Comparison of ENCODE assay signal across 8 cellular contexts in the genomic region with DNA sequence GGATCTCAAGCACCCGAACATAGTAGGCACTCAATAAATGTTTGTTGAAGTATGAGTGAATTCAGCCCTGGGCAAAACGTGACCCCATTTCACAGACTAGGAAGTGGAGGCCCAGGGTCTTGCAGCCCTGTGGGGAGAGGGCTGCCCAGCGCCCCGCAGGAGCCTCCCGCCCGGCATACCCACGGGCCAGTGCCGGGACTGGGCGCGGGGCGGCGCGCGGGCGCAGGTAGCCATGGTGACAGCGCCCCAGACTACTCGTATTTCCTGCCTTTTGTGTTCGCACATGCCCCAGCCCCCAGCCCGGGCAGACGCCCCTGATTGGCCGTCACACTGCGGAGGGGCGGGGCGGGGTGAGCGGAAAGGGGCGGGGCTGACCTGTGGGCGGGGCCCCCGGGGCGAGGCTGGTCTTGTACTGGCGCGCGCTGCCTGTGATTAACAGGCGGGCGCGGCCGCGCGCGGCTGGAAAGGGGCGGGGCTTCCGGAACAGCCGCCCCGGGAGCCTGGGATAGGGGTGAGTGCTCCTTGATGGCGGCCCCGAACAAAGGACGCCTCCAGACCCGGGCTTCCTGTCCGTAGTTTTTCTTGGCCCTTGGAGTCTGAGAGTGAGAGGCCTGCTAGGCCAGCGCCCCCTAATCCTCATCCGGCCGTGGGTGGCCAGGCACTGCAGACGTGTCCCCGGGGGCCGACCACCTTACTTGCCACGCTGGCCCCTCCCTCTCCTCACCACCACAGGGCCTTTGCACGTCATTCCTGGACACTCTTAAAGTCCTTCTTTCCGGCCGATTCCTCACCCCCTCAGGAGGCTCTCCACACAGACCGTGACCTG.
A peak's percentile ranks its signal among the peaks of the same experiment; 100 is the strongest.
DNase-seq lines count a peak whose midpoint lies in the region; ATAC-seq and TF ChIP-seq lines count a peak whose summit lies in the region.

No MANE protein-coding gene starts in this region.

- intact Hi-C loops in heart left ventricle (cut with DNase I) (loop anchor here in 3 of 10 donors (2.0 to 5.0 kb wide), 3 partner anchors 31 to 57 kb away; no protein-coding TSS in a partner anchor), transverse colon (cut with DNase I; ENCODE audit: low total_unique reads) (loop anchor here (1.0 kb wide), 1 partner anchor 39 kb away; no protein-coding TSS in a partner anchor)

- peak overlapping the region; percentile 14 for H3K27ac ChIP-seq in adipose tissue (ENCODE audit: low read depth, low read length)
- peak overlapping the region; percentile 67 to 93 (median 85) for H3K27ac ChIP-seq in heart left ventricle
- H3K27ac ChIP-seq in transverse colon = peak overlapping the region; percentile 83 to 91 (median 90)

- in situ Hi-C loops in transverse colon (cut with MboI; ENCODE audit: low pct_ligation_motif_present in 1 of 4, low pct_unique_long_range_greater_than_20kb in 1 of 4, low sequenced_read_pairs in 3 of 4) = no loop called here

- WGBS in adipose tissue, 3 donors = 3 to 6% (median 6%) methylated on average over 44 to 59 of the region's 59 CpGs
- WGBS in heart left ventricle, 4 donors = 8 to 17% (median 12%) methylated on average over 23 to 59 of the region's 59 CpGs
- WGBS in transverse colon (ENCODE audit: low coverage in 1 of 2), 2 donors = 7% methylated on average over 3 to 37 of the region's 59 CpGs

- peak; percentile 97 for DNase-seq in GM06990 (ENCODE audit: extremely low read depth, insufficient read length)
- peak; percentile 92 for DNase-seq in HCEC 1CT
- peak; percentile 91 for DNase-seq in MG63
- peak; percentile 72 to 87 for DNase-seq in SW 1271 (lab: John Stamatoyannopoulos, UW)
- DNase-seq in heart left ventricle = peak; percentile 95 to 98 (median 96)
- DNase-seq in pons (ENCODE audit: low spot score) = peak; percentile 89
- peak; percentile 98 for DNase-seq in transverse colon

- peak in 1 of 2 donors; percentile 51 for TF ChIP-seq POLR2A in heart left ventricle (IDR thresholded peaks at IDR 0.05)
- TF ChIP-seq POLR2A in transverse colon (IDR thresholded peaks at IDR 0.05) = peak; percentile 74

- TF ChIP-seq CTCF in GM06990 (IDR thresholded peaks at IDR 0.05; ENCODE audit: insufficient read depth, low read length, poor library complexity, severe bottlenecking) (peak; percentile 39), heart left ventricle (IDR thresholded peaks at IDR 0.05) (peak in 9 of 12 donors; percentile 10 to 45 (median 26)), transverse colon (IDR thresholded peaks at IDR 0.05) (peak in 2 of 5 experiments; percentile 18 to 25)

- ATAC-seq in heart left ventricle = peak; percentile 83 to 90 (median 89)

- H3K27me3 ChIP-seq in GM06990 (replicated peaks; ENCODE audit: control insufficient read depth, insufficient read depth, low read length) (no peaks in the 10 kb centered on the region), MG63 (no peaks in the 10 kb centered on the region), heart left ventricle (no peaks in the 10 kb centered on the region), transverse colon (no peaks in the 10 kb centered on the region)

- TF ChIP-seq EP300 in transverse colon (IDR thresholded peaks at IDR 0.05; ENCODE audit: low read depth) = no peak

- H3K4me3 ChIP-seq in GM06990 (replicated peaks; ENCODE audit: low read depth, low read length) (peak overlapping the region; percentile 70), MG63 (peak overlapping the region; percentile 45), heart left ventricle (peak overlapping the region in 11 of 12 donors; percentile 8 to 61 (median 49)), transverse colon (peak overlapping the region; percentile 42 to 66 (median 46))

- H3K4me1 ChIP-seq in heart left ventricle (peaks cover 3 to 93% (median 49%) of the 10 kb centered on the region in 12 donors), transverse colon (peaks cover 13 to 42% (median 29%) of the 10 kb centered on the region in 4 donors)

- H3K36me3 ChIP-seq in GM06990 (ENCODE audit: control insufficient read depth, insufficient read depth, low read length) (no peaks in the 10 kb centered on the region), MG63 (no peaks in the 10 kb centered on the region; the same call in 1 of the 2 replicates), heart left ventricle (no peaks in the 10 kb centered on the region), transverse colon (no peaks in the 10 kb centered on the region)

- H3K9me3 ChIP-seq in MG63 (no peaks in the 10 kb centered on the region), heart left ventricle (no peaks in the 10 kb centered on the region), transverse colon (no peaks in the 10 kb centered on the region)

Comparison
In these comparisons a context has a peak if more than half of its experiments do, and no peak if none do; other contexts are left out.
1. Peak in every context shown above with its lines: DNase-seq, ATAC-seq, H3K4me3 ChIP-seq and H3K27ac ChIP-seq.
2. H3K27ac ChIP-seq: peak in every context shown above with its lines; median percentile 90 in transverse colon; 85 in heart left ventricle; 14 in adipose tissue.